In the genomic region with DNA sequence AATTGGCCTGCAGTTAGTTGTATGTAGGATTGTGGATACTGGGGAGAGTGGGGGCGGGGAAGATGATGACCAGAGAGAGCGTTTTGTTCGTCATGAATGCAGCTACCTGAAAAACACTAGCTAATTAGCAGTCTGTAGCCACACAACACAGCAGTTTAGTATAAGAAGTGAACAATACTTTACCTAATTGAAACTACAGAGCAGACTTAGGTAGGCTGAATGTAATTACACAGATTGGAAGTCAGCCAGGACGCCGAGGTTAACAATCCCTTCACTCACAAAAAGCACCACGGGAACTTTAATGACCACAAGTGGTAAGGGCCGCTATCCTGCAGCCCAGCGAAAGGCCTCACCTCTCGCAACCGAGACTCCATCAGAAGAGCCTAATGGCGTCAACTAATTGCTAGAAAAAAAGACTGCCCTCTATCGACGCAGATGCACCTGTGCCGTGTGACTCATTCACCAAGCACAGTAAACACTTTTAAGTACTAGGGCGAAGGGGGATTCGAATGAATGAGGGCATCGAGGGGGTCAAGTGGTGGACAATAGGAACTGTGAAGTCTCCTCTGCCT, we compare ENCODE assay signal across 2 cellular contexts.
TF ChIP-seq lines count a peak whose summit lies in the region.

No MANE protein-coding gene starts in this region.

TF ChIP-seq in HepG2, 621 proteins besides CTCF, POLR2A, EP300 and RAD21:
- no peak for TF ChIP-seq NR1H2 (CRISPR knock-in tag; IDR thresholded peaks at IDR 0.05; ENCODE audit: borderline replicate concordance, low read depth)
- TF ChIP-seq ZNF180 (CRISPR knock-in tag; IDR thresholded peaks at IDR 0.05; ENCODE audit: borderline replicate concordance, low read depth), result no peak
- TF ChIP-seq ZNF670 (CRISPR knock-in tag; IDR thresholded peaks at IDR 0.05; ENCODE audit: borderline replicate concordance), result no peak
- peak; percentile 60 for TF ChIP-seq FOSL2 (CRISPR knock-in tag; IDR thresholded peaks at IDR 0.05)
- TF ChIP-seq MXI1 (IDR thresholded peaks at IDR 0.05; ENCODE audit: borderline replicate concordance, low read depth, low read length), result no peak
- no peak for TF ChIP-seq ATRX (CRISPR knock-in tag; IDR thresholded peaks at IDR 0.05; ENCODE audit: borderline replicate concordance)
- TF ChIP-seq ZNF577 (CRISPR knock-in tag; IDR thresholded peaks at IDR 0.05; ENCODE audit: borderline replicate concordance, low read depth), result no peak
TF ChIP-seq in HepG2: peak in this region for 1.

TF ChIP-seq in H1, 55 proteins besides CTCF, POLR2A, EP300 and RAD21:
- TF ChIP-seq CEBPB (IDR thresholded peaks at IDR 0.05; ENCODE audit: low read depth, low read length) (no peak), BACH1 (IDR thresholded peaks at IDR 0.05; ENCODE audit: low read length) (no peak), BRCA1 (IDR thresholded peaks at IDR 0.05; ENCODE audit: low read depth, low read length) (no peak), YY1 (IDR thresholded peaks at IDR 0.05; ENCODE audit: low read depth, low read length) (peak; percentile 69; the same call in 1 of the 2 replicates), PHF8 (conservative IDR thresholded peaks at IDR 0.05; ENCODE audit: low read depth, low read length) (no peak), JUND (IDR thresholded peaks at IDR 0.05; ENCODE audit: low read length) (peak; percentile 70), POLR2AphosphoS5 (IDR thresholded peaks at IDR 0.05; ENCODE audit: low read depth, low read length) (no peak), SRF (IDR thresholded peaks at IDR 0.05; ENCODE audit: low read depth, low read length) (no peak), ASH2L (IDR thresholded peaks at IDR 0.05; ENCODE audit: low read length) (no peak)
TF ChIP-seq in H1: peak in this region for 2.
